ENCODE assay signal across 24 cellular contexts in genomic region chr15:35054380-35054779, GRCh38. TPM values are rescaled to one million over a fixed set of nuclear protein-coding genes. Genes with fewer than 3 reads are reported as not detected.
DNase-seq lines count a peak whose midpoint lies in the region; ATAC-seq and TF ChIP-seq lines count a peak whose summit lies in the region.
"Had no signal": no experiment of that assay in that cellular context is flagged by ENCODE, and none has a peak within 500 bp of the region (broad histone marks: within the 10 kb centered on the region; RNA-seq: fewer than 3 reads in every experiment).

No MANE protein-coding gene starts in this region.

- H3K27ac Mint-ChIP-seq in HFFc6 (no peak overlapping the region), nephron (peak overlapping the region; percentile 19 to 98 (median 28))
- H3K27ac Mint-ChIP-seq: CD4-positive, alpha-beta T cell; GM23338; H9 had no signal

- H3K4me3 Mint-ChIP-seq in HFFc6, result no peak overlapping the region
- no peak overlapping the region for H3K4me3 Mint-ChIP-seq in nephron
- H3K4me3 Mint-ChIP-seq: CD4-positive, alpha-beta T cell; GM23338; H9 had no signal

- H3K27me3 Mint-ChIP-seq in HFFc6 (ENCODE audit: insufficient read depth) (no peaks in the 10 kb centered on the region; the same call in 1 of the 2 replicates), nephron (ENCODE audit: low read depth) (no peaks in the 10 kb centered on the region)
- H3K27me3 Mint-ChIP-seq: CD4-positive, alpha-beta T cell had no signal

- no peaks in the 10 kb centered on the region for H3K36me3 ChIP-seq in RWPE2 (ENCODE audit: low read depth)
- H3K36me3 ChIP-seq: BLaER1 had no signal

- peak; percentile 29 for DNase-seq in HFFc6
- no peak for DNase-seq in RWPE2 (ENCODE audit: low spot score)
- DNase-seq in NCI-H187 treated with DMSO at 0.1 percent for 48 hours (lab: John Stamatoyannopoulos, UW), result no peak
- DNase-seq in medulla oblongata (ENCODE audit: extremely low spot score), result no peak
- DNase-seq: CD4-positive, alpha-beta T cell; H9; IMR-90; KG1; MV-4-11; NCI-H1105 treated with DMSO at 0.1 percent for 48 hours; NCI-H146; NCI-H2029; NCI-H526 treated with DMSO at 0.1 percent for 48 hours; SIG-M5 had no signal

- H3K4me1 Mint-ChIP-seq in HFFc6 (ENCODE audit: low read depth), result no peaks in the 10 kb centered on the region; the same call in 1 of the 2 replicates
- H3K4me1 Mint-ChIP-seq in nephron, result peaks cover 10% of the 10 kb centered on the region

- no peaks in the 10 kb centered on the region for H3K4me1 ChIP-seq in RWPE2 (ENCODE audit: insufficient read depth, poor library complexity, severe bottlenecking)

- no peaks in the 10 kb centered on the region for H3K27me3 ChIP-seq in RWPE2 (ENCODE audit: insufficient read depth, poor library complexity, severe bottlenecking)
- H3K27me3 ChIP-seq: BLaER1 had no signal

- no peak overlapping the region for H3K4me3 ChIP-seq in RWPE2 (ENCODE audit: severe bottlenecking)
- H3K4me3 ChIP-seq: BLaER1, GM23338, SK-N-MC had no signal

- H3K36me3 Mint-ChIP-seq in HFFc6 (ENCODE audit: low read depth), result no peaks in the 10 kb centered on the region
- no peaks in the 10 kb centered on the region for H3K36me3 Mint-ChIP-seq in nephron (ENCODE audit: low read depth)

- no peaks in the 10 kb centered on the region for H3K9me3 ChIP-seq in RWPE2 (ENCODE audit: severe bottlenecking)
- H3K9me3 ChIP-seq: BLaER1 had no signal

- TF ChIP-seq CTCF in HFFc6 (IDR thresholded peaks at IDR 0.05) (no peak), RWPE2 (IDR thresholded peaks at IDR 0.05; ENCODE audit: poor library complexity, severe bottlenecking) (no peak), nephron (IDR thresholded peaks at IDR 0.05; ENCODE audit: unreplicated experiment in 3 of 3) (no peak)

- no peak overlapping the region for H3K27ac ChIP-seq in RWPE2 (ENCODE audit: poor library complexity, severe bottlenecking)
- H3K27ac ChIP-seq: BLaER1, RWPE1, SK-N-MC had no signal

- ATAC-seq in RWPE2 (ENCODE audit: low read depth) (peak; percentile 31; the same call in 1 of the 3 replicates), esophagus mucosa (peak; percentile 85), HG03432 (IDR thresholded peaks at IDR 0.05; ENCODE audit: unreplicated experiment) (no peak)
- ATAC-seq: GM23338, Panc1 had no signal

- H3K9me3 Mint-ChIP-seq in HFFc6, result no peaks in the 10 kb centered on the region
- H3K9me3 Mint-ChIP-seq in nephron, result peaks cover 2% of the 10 kb centered on the region
- H3K9me3 Mint-ChIP-seq: CD4-positive, alpha-beta T cell; GM23338; H9 had no signal

RNA-seq across cellular contexts. Expression of gene NANOGP8, which starts 30.7 kb away (rescaled TPM):
- total RNA-seq in HFFc6 (2021; fragmentation: NEBNext Ultra II Directional; extraction: Animal tissue kit (Norgen Biotek cat#: 25700)), result not detected
- 0.44 TPM for total RNA-seq in esophagus mucosa
- total RNA-seq: CD4-positive, alpha-beta T cell; IMR-90; NCI-H460; OCI-LY7 had no signal
